10 cellular contexts compared by ENCODE assay signal in genomic region chr1:15852036-15852827, GRCh38. TPM values are rescaled to one million over a fixed set of nuclear protein-coding genes. Genes with fewer than 3 reads are reported as not detected.
DNase-seq lines count a peak whose midpoint lies in the region; ATAC-seq and TF ChIP-seq lines count a peak whose summit lies in the region.
"Had no signal": no experiment of that assay in that cellular context is flagged by ENCODE, and none has a peak within 500 bp of the region (broad histone marks: within the 10 kb centered on the region; RNA-seq: fewer than 3 reads in every experiment).

No MANE protein-coding gene starts in this region.

- H3K9ac ChIP-seq in BLaER1 = peak overlapping the region; percentile 6; the same call in 1 of the 2 replicates

- BruUV-seq in OCI-LY7 (replicated peaks; lab: Mats Ljungman, UMichigan) = no TSS peak

- no peaks in the 10 kb centered on the region for H3K36me3 Mint-ChIP-seq in glutamatergic neuron (ENCODE audit: unreplicated experiment)

- H4K20me1 ChIP-seq in BLaER1 (peaks cover 76% of the 10 kb centered on the region), OCI-LY7 (ENCODE audit: insufficient read depth, low read length) (peaks cover 18% of the 10 kb centered on the region)

- CTCF ChIA-PET in OCI-LY7 (lab: Charles Lee; ENCODE audit: unreplicated experiment) = no interaction called here

- H3K4me2 ChIP-seq in BLaER1 (peak overlapping the region; percentile 92), OCI-LY7 (ENCODE audit: low read length) (peak overlapping the region; percentile 94)

- H3K4me3 ChIP-seq in BLaER1 (no peak overlapping the region), OCI-LY7 (ENCODE audit: low read depth, low read length, poor library complexity, severe bottlenecking) (peak overlapping the region; percentile 87)

- H3K9me3 ChIP-seq in BLaER1 (no peaks in the 10 kb centered on the region), OCI-LY7 (ENCODE audit: low read length) (no peaks in the 10 kb centered on the region)

- H2AFZ ChIP-seq in OCI-LY7 (ENCODE audit: low read length) = no peak overlapping the region

- H3K27ac ChIP-seq in BLaER1 (peak overlapping the region; percentile 22), OCI-LY7 (ENCODE audit: low read depth, low read length, poor library complexity, severe bottlenecking) (peak overlapping the region; percentile 19)

- peaks cover 18% of the 10 kb centered on the region for H3K4me1 Mint-ChIP-seq in glutamatergic neuron (ENCODE audit: low read depth, unreplicated experiment)

- H3K27me3 ChIP-seq in BLaER1 = no peaks in the 10 kb centered on the region

- no peaks in the 10 kb centered on the region for H3K9me2 ChIP-seq in OCI-LY7 (ENCODE audit: insufficient read depth, low read length)

- intact Hi-C loops in OCI-LY7 (cut with micrococcal nuclease; ENCODE audit: unreplicated experiment) = no loop called here

- H3K36me3 ChIP-seq in BLaER1 (peaks cover 9% of the 10 kb centered on the region; the same call in 1 of the 2 replicates), OCI-LY7 (ENCODE audit: insufficient read depth, low read length) (peaks cover 34% of the 10 kb centered on the region)

- POLR2A ChIA-PET in OCI-LY7 (lab: Charles Lee) = interaction anchor here (0.6 to 2.8 kb wide), 5 partner anchors 11 to 145 kb away, joined by 3 to 19 read pairs (median 5); no protein-coding TSS in a partner anchor

- H3K9me3 Mint-ChIP-seq in glutamatergic neuron (ENCODE audit: unreplicated experiment) = peaks cover 14% of the 10 kb centered on the region

- no peak overlapping the region for H3K4me3 Mint-ChIP-seq in glutamatergic neuron (ENCODE audit: unreplicated experiment)

- DNase-seq in GM10266 (ENCODE audit: extremely low spot score) (peak; percentile 38), OCI-LY7 (ENCODE audit: low spot score) (peak; percentile 50), glutamatergic neuron (no peak), iPS-NIHi11 (ENCODE audit: low spot score) (no peak), dedifferentiated amniotic fluid mesenchymal stem cell (ENCODE audit: extremely low spot score) (no peak), A172 (ENCODE audit: low spot score) (no peak)
- DNase-seq: activated CD4-positive, CD25-positive, alpha-beta regulatory T cell treated with anti-CD3 and anti-CD28 coated beads, Interleukin-2, amount 50 U/mL, for 72 hours; occipital lobe had no signal

- TF ChIP-seq CTCF in GM10266 (IDR thresholded peaks at IDR 0.05; ENCODE audit: control insufficient read depth, insufficient read depth, low read depth, missing control alignments) = no peak
- no peak for TF ChIP-seq CTCF in OCI-LY7 (conservative IDR thresholded peaks at IDR 0.05; ENCODE audit: low read length)
- no peak for TF ChIP-seq CTCF in glutamatergic neuron (IDR thresholded peaks at IDR 0.05; ENCODE audit: partially characterized antibody, unreplicated experiment)

- peaks cover 12% of the 10 kb centered on the region for H3K27me3 Mint-ChIP-seq in glutamatergic neuron (ENCODE audit: unreplicated experiment)

- H3K79me2 ChIP-seq in OCI-LY7 (ENCODE audit: insufficient read depth, low read depth, low read length) = peaks cover 94% of the 10 kb centered on the region

- H3K27ac Mint-ChIP-seq in glutamatergic neuron (ENCODE audit: unreplicated experiment) = peak overlapping the region; percentile 52

- no peak for ATAC-seq in GM21423 (IDR thresholded peaks at IDR 0.05; ENCODE audit: unreplicated experiment)

- H3K4me1 ChIP-seq in BLaER1 (peaks cover 50% of the 10 kb centered on the region), OCI-LY7 (ENCODE audit: insufficient read depth, low read length, poor library complexity, severe bottlenecking) (peaks cover 30% of the 10 kb centered on the region)

RNA-seq across cellular contexts. Expression of gene SPEN, which starts 4.7 kb away (rescaled TPM):
- 40.7 and 41.4 TPM in 2 replicates for total RNA-seq in OCI-LY7 (2014; rRNA removed; shearing (Covaris generic))
- total RNA-seq in OCI-LY7 (2022) (87.1 and 90.3 TPM in 2 replicates), glutamatergic neuron (ENCODE audit: unreplicated experiment) (52.4 TPM)
- 6.9 and 15.8 TPM in 2 replicates for total RNA-seq in A172 (2014; rRNA removed; shearing (Covaris generic))

RNA-seq across cellular contexts. Expression of gene UQCRHL, which starts 44.8 kb away (rescaled TPM):
- total RNA-seq in OCI-LY7 (2014; rRNA removed; shearing (Covaris generic)) = 12.4 and 15.0 TPM in 2 replicates
- total RNA-seq in OCI-LY7 (2022) (2.4 and 3.4 TPM in 2 replicates), glutamatergic neuron (ENCODE audit: unreplicated experiment) (2.0 TPM)
- 0.84 and 1.5 TPM in 2 replicates for total RNA-seq in A172 (2014; rRNA removed; shearing (Covaris generic))

Comparison
In these comparisons a context has a peak if more than half of its experiments do, and no peak if none do; other contexts are left out.
1. DNase-seq: peak in GM10266 (single experiment) and OCI-LY7 (single experiment); none in glutamatergic neuron (single experiment), iPS-NIHi11 (single experiment), dedifferentiated amniotic fluid mesenchymal stem cell (single experiment) and A172 (single experiment).